In the genomic region with DNA sequence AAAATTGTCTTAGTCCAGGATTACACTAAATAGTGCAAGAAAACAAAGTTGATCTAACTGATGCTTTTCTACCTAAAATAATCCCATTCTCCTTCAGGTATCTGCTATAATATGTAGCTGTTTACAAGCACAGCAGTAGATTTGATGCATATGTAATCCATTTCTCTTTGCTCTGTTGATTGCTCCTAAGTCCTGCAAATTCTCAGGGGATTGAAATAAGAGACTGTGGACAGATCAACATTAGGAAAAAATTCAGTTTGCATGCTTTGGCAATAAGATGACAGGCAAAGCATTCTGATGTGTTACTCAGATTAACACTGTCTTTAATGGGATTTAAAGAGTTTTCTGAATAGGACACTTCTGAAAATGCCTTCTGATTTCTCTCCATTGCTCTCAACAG, we compare ENCODE assay signal across 15 cellular contexts. TPM values are rescaled to one million over a fixed set of nuclear protein-coding genes. Genes with fewer than 3 reads are reported as not detected.
"Had no signal": no experiment of that assay in that cellular context is flagged by ENCODE, and none has a peak within 500 bp of the region (broad histone marks: within the 10 kb centered on the region; RNA-seq: fewer than 3 reads in every experiment).

No MANE protein-coding gene starts in this region.

- DNase-seq: activated CD4-positive, alpha-beta T cell treated with anti-CD3 and anti-CD28 coated beads, Interleukin-2, amount 50 U/mL, for 48 hours; activated CD4-positive, CD25-positive, alpha-beta regulatory T cell treated with anti-CD3 and anti-CD28 coated beads, Interleukin-2, amount 50 U/mL, for 72 hours; activated CD8-positive, alpha-beta memory T cell treated with anti-CD3 and anti-CD28 coated beads, Interleukin-2, amount 10 ng/mL, durations not matched to agents 7 days and 5 days; activated gamma-delta T cell treated with Interleukin-2 at 50 U/mL for 16 hours; activated naive CD8-positive, alpha-beta T cell treated with anti-CD3 and anti-CD28 coated beads, Interleukin-2, amount 10 ng/mL, durations not matched to agents 7 days and 5 days; activated T-cell treated with anti-CD3 and anti-CD28 coated beads, Interleukin-2, amount 50 U/mL, for 24 hours; effector memory CD8-positive, alpha-beta T cell; foreskin keratinocyte; immature natural killer cell; left cardiac atrium; lower lobe of right lung; T-helper 9 cell; transverse colon had no signal

- H3K4me3 ChIP-seq: lower lobe of right lung, neural progenitor cell, transverse colon had no signal

- H3K79me2 ChIP-seq: parathyroid adenoma had no signal

- H3K9ac ChIP-seq: neural progenitor cell, parathyroid adenoma had no signal

- H3K9me3 ChIP-seq: lower lobe of right lung, transverse colon had no signal

- H3K4me2 ChIP-seq: neural progenitor cell had no signal

- H3K27ac ChIP-seq: foreskin keratinocyte, lower lobe of right lung, neural progenitor cell, parathyroid adenoma, transverse colon had no signal

- H3K27me3 ChIP-seq: foreskin keratinocyte, neural progenitor cell, transverse colon had no signal

- H3K4me1 ChIP-seq: neural progenitor cell, parathyroid adenoma had no signal

- H2AFZ ChIP-seq: neural progenitor cell, parathyroid adenoma had no signal

RNA-seq across cellular contexts. Expression of a gene that starts 59.6 kb away (rescaled TPM):
- total RNA-seq: activated naive CD8-positive, alpha-beta T cell treated with anti-CD3 and anti-CD28 coated beads, Interleukin-2, amount 10 ng/mL, durations not matched to agents 7 days and 5 days had no signal
- polyA plus RNA-seq: immature natural killer cell had no signal
